8 cellular contexts compared by ENCODE assay signal in the genomic region with DNA sequence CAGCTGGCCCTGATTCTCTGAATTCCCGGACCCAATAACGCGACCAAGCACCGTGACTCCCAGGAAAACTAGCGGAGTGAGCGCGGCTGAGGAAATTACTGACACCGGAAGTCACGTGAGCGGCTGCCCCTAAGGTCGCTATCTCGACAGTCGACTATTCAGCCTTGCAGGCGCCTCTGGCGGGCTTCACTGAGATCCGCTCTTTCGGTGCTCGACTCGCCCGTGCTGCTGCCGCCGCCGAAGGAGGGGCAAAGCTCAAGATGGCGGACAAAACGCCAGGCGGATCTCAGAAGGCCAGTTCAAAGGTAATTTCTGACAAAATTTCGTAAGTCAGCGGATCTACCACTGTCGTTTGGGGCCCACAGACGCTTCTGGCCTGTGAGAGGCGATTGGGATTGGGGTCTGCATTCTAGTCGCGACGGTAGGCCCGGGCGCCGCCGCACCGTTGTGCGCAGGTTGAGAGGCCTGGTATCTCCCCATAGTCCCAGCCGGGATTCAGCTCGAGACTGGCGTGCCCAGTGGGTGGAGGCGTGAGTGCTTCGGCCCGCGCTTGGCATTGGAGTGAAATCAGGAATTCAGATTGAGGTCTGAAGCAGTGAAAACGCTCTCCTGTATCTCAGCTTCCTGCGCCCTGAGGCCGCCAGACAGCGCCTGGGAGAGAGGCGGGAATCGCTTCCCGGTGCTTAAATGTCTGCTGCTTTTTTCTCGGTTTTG. TPM values are rescaled to one million over a fixed set of nuclear protein-coding genes. Genes with fewer than 3 reads are reported as not detected.
DNase-seq lines count a peak whose midpoint lies in the region; ATAC-seq and TF ChIP-seq lines count a peak whose summit lies in the region.

A gene (plus strand): TSS at position 202 of the 714 bp plus-strand sequence. CDS start 59 bp downstream, at position 261.

- DNase-seq in DMS53 (lab: John Stamatoyannopoulos, UW) (peak; percentile 98), KG1 (lab: John Stamatoyannopoulos, UW) (peak; percentile 97), Panc1 (ENCODE audit: low read depth, low spot score) (peak; percentile 98)
- DNase-seq in activated T-cell treated with anti-CD3 and anti-CD28 coated beads, Interleukin-2, amount 50 U/mL, for 4 hours = peak; percentile 82
- peak; percentile 85 for DNase-seq in stimulated activated CD8-positive, alpha-beta memory T cell treated with anti-CD3 and anti-CD28 coated beads, Interleukin-7, amount 100 ng/mL, for 24 hours (ENCODE audit: low read depth)

- BruUV-seq in Panc1 (replicated peaks; lab: Mats Ljungman, UMichigan) = TSS peak; percentile 83

- H3K9me3 Mint-ChIP-seq in activated T-cell treated with anti-CD3 and anti-CD28 coated beads, Interleukin-2, amount 50 U/mL, for 4 hours = no peaks in the 10 kb centered on the region

- peak within 1 kb of the TSS; percentile 99 for H3K27ac ChIP-seq in Panc1 (ENCODE audit: low read length)
- peak within 1 kb of the TSS; percentile 92 to 95 for H3K27ac ChIP-seq in esophagus (ENCODE audit: low read depth in 2 of 2, low read length in 1 of 2)
- H3K27ac ChIP-seq in muscle layer of colon (ENCODE audit: low read depth, low read length) = peak within 1 kb of the TSS; percentile 66

- ATAC-seq in GM21723 (IDR thresholded peaks at IDR 0.05; ENCODE audit: unreplicated experiment) = peak; percentile 90
- ATAC-seq in Panc1 = peak; percentile 90
- peak; percentile 92 to 93 for ATAC-seq in activated T-cell treated with anti-CD3 and anti-CD28 coated beads, Interleukin-2, amount 50 U/mL, for 4 hours

- H3K4me1 Mint-ChIP-seq in activated T-cell treated with anti-CD3 and anti-CD28 coated beads, Interleukin-2, amount 50 U/mL, for 4 hours (ENCODE audit: low read depth) = peaks cover 38% of the 10 kb centered on the region

- peak within 1 kb of the TSS; percentile 97 for H3K4me3 Mint-ChIP-seq in activated T-cell treated with anti-CD3 and anti-CD28 coated beads, Interleukin-2, amount 50 U/mL, for 4 hours

- POLR2A ChIA-PET in Panc1 (lab: Charles Lee) = interaction anchor here (0.6 to 0.7 kb wide), 2 partner anchors 18 to 48 kb away, joined by 3 to 7 read pairs; no protein-coding TSS in a partner anchor

- H3K27me3 Mint-ChIP-seq in activated T-cell treated with anti-CD3 and anti-CD28 coated beads, Interleukin-2, amount 50 U/mL, for 4 hours (ENCODE audit: low read depth) = peaks cover 2% of the 10 kb centered on the region

- peaks cover 7% of the 10 kb centered on the region; the same call in 1 of the 2 replicates for H3K36me3 ChIP-seq in Panc1 (ENCODE audit: control insufficient read depth, insufficient read depth, low read length)
- H3K36me3 ChIP-seq in esophagus (ENCODE audit: control insufficient read depth in 2 of 2, insufficient read depth in 2 of 2, low read length in 1 of 2) = no peaks in the 10 kb centered on the region
- no peaks in the 10 kb centered on the region for H3K36me3 ChIP-seq in muscle layer of colon (ENCODE audit: insufficient read depth, low read length)

- no peak for TF ChIP-seq CTCF in Panc1 (IDR thresholded peaks at IDR 0.05)

- peaks cover 48% of the 10 kb centered on the region for H3K4me1 ChIP-seq in Panc1 (ENCODE audit: control insufficient read depth, insufficient read depth, low read length)
- H3K4me1 ChIP-seq in esophagus (ENCODE audit: control insufficient read depth in 2 of 2, insufficient read depth in 2 of 2, low read length in 1 of 2) = peaks cover 0 to 3% of the 10 kb centered on the region in 2 donors
- H3K4me1 ChIP-seq in muscle layer of colon (ENCODE audit: insufficient read depth, low read length) = peaks cover 26% of the 10 kb centered on the region

- CTCF ChIA-PET in Panc1 (lab: Charles Lee) = interaction anchor here (0.6 kb wide), 1 partner anchor 172 kb away, joined by 8 read pairs; no protein-coding TSS in a partner anchor

- no peaks in the 10 kb centered on the region for H3K9me3 ChIP-seq in Panc1 (ENCODE audit: control insufficient read depth, insufficient read depth, low read depth, low read length)
- no peaks in the 10 kb centered on the region for H3K9me3 ChIP-seq in esophagus (ENCODE audit: control insufficient read depth in 2 of 2, insufficient read depth in 1 of 2, low read depth in 1 of 2, low read length in 1 of 2)
- H3K9me3 ChIP-seq in muscle layer of colon (ENCODE audit: low read length) = no peaks in the 10 kb centered on the region

- H3K9ac ChIP-seq in muscle layer of colon (ENCODE audit: low read length) = peak within 1 kb of the TSS; percentile 92

- 0 to 1% methylated on average over 55 of the region's 55 CpGs for WGBS in esophagus, 2 donors

- H3K27me3 ChIP-seq in Panc1 (ENCODE audit: control insufficient read depth, insufficient read depth, low read length) = no peaks in the 10 kb centered on the region
- H3K27me3 ChIP-seq in esophagus (ENCODE audit: control insufficient read depth in 1 of 2, insufficient read depth in 2 of 2, low read length in 2 of 2) = no peaks in the 10 kb centered on the region
- H3K27me3 ChIP-seq in muscle layer of colon (ENCODE audit: control insufficient read depth in 1 of 2, insufficient read depth in 2 of 2, low read length in 2 of 2) = no peaks in the 10 kb centered on the region

- H3K36me3 Mint-ChIP-seq in activated T-cell treated with anti-CD3 and anti-CD28 coated beads, Interleukin-2, amount 50 U/mL, for 4 hours (ENCODE audit: insufficient read depth) = peaks cover 4% of the 10 kb centered on the region

- in situ Hi-C loops in Panc1 (cut with HindIII; ENCODE audit: low pct_unique_long_range_greater_than_20kb, low sequenced_read_pairs) = no loop called here

- intact Hi-C loops in Panc1 (cut with micrococcal nuclease; ENCODE audit: unreplicated experiment) = no loop called here

- H3K4me3 ChIP-seq in Panc1 (ENCODE audit: low read depth in 2 of 2, low read length in 2 of 2) = peak within 1 kb of the TSS; percentile 96 to 97
- peak within 1 kb of the TSS; percentile 94 to 98 for H3K4me3 ChIP-seq in esophagus (ENCODE audit: low read depth in 1 of 2, low read length in 2 of 2)
- H3K4me3 ChIP-seq in muscle layer of colon (ENCODE audit: low read depth in 1 of 2, low read length in 2 of 2) = peak within 1 kb of the TSS; percentile 82 to 96

RNA-seq across cellular contexts. Expression of the gene that starts here (rescaled TPM):
- total RNA-seq in Panc1 (2021; ENCODE audit: unreplicated experiment) = 135 TPM
- polyA plus RNA-seq in Panc1 (2012; ENCODE audit: insufficient read length) = 38.6 TPM
- 100 to 1,000 TPM; 156 to 178 (median 170) TPM for total RNA-seq in activated T-cell treated with anti-CD3 and anti-CD28 coated beads, Interleukin-2, amount 50 U/mL, for 4 hours
- polyA plus RNA-seq in esophagus = 10 to 100 TPM; 22.5 to 24.3 TPM

Comparison
In these comparisons a context has a peak if more than half of its experiments do, and no peak if none do; other contexts are left out.
1. Peak in every context shown above with its lines: DNase-seq, ATAC-seq, H3K4me3 ChIP-seq and H3K27ac ChIP-seq.